In the genomic region with DNA sequence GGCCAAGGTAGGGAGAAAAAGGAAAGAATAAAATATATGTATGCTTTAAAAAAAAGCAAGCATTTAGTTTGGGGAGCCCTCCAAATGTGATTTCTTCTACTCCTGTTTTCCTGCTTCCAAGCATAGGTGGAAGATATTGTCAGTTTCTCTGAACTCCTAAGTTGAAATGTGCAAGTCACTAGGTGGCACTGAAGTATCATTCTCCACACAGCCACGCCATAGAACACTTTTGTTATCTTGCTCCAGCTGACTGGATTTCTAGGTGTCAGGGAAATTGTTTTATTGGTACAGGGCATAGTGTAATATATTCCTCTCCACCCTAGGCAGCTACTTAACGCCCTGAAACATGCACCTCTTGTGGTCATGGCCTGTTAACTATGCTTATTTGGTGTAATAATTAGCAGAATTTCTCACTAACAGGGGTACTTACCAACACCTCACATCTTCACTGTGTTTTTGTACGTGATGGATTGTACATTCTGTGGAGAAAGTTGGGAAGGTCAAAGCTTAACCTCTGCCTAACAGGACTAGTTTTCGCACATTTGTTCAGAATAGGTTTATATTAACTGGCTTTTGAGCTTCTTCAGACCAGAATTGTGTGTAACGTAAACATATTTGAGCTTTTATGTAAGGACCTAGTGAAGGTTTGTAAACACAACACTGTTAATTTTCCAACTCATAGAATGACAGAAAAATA, we compare ENCODE assay signal across 7 cellular contexts.
DNase-seq lines count a peak whose midpoint lies in the region; ATAC-seq, FAIRE-seq and TF ChIP-seq lines count a peak whose summit lies in the region.

No MANE protein-coding gene starts in this region.

- TF ChIP-seq CTCF in brain microvascular endothelial cell (IDR thresholded peaks at IDR 0.05; ENCODE audit: low read depth, low read length, missing control alignments) = peak; percentile 71
- TF ChIP-seq CTCF in keratinocyte (optimal IDR thresholded peaks at IDR 0.05 in 1 of 3, IDR thresholded peaks at IDR 0.05 in 1 of 3, conservative IDR thresholded peaks at IDR 0.05 in 1 of 3; ENCODE audit: extremely low read depth in 1 of 3, insufficient read depth in 2 of 3, low read length in 3 of 3) = peak; percentile 61 to 80 (median 69)
- peak; percentile 51 to 56 for TF ChIP-seq CTCF in tibial artery (IDR thresholded peaks at IDR 0.05)

- H3K27me3 Mint-ChIP-seq in activated T-helper 1 cell treated with anti-CD3 and anti-CD28 coated beads, Interleukin-12 subunit alpha, Interleukin-12 subunit beta, Interleukin-2, Interleukin-4 antibody, amounts not matched to agents 30 ng/mL and 10 ng/mL and 1 ng/mL, durations not matched to agents 14 hours and 24 hours and 36 hours (ENCODE audit: insufficient read depth) = no peaks in the 10 kb centered on the region

- DNase-seq in NCI-H345 (lab: John Stamatoyannopoulos, UW) = peak; percentile 62
- peak; percentile 73 for DNase-seq in brain microvascular endothelial cell
- no peak for DNase-seq in keratinocyte (ENCODE audit: low read depth, low spot score)
- DNase-seq in tibial artery = no peak
- no peak for DNase-seq in activated T-helper 1 cell treated with anti-CD3 and anti-CD28 coated beads, Interleukin-12 subunit alpha, Interleukin-12 subunit beta, Interleukin-2, Interleukin-4 antibody, amounts not matched to agents 30 ng/mL and 10 ng/mL and 1 ng/mL, durations not matched to agents 14 hours and 24 hours and 36 hours (ENCODE audit: low spot score)

- H2AFZ ChIP-seq in keratinocyte (ENCODE audit: control insufficient read depth, low read length) = no peak overlapping the region

- dilution Hi-C loops in keratinocyte (cut with MboI; ENCODE audit: extremely low pct_ligation_motif_present, low sequenced_read_pairs) = no loop called here

- H3K27ac ChIP-seq in brain microvascular endothelial cell (no peak overlapping the region), keratinocyte (ENCODE audit: control insufficient read depth, insufficient read depth, low read length) (no peak overlapping the region), tibial artery (peak overlapping the region in 1 of 2 donors; percentile 6)

- H3K9ac ChIP-seq in keratinocyte (ENCODE audit: control insufficient read depth, extremely low read depth, insufficient read depth, low read length) = no peak overlapping the region

- no peak overlapping the region for H3K4me3 Mint-ChIP-seq in activated T-helper 1 cell treated with anti-CD3 and anti-CD28 coated beads, Interleukin-12 subunit alpha, Interleukin-12 subunit beta, Interleukin-2, Interleukin-4 antibody, amounts not matched to agents 30 ng/mL and 10 ng/mL and 1 ng/mL, durations not matched to agents 14 hours and 24 hours and 36 hours

- H3K27me3 ChIP-seq in brain microvascular endothelial cell (replicated peaks) (no peaks in the 10 kb centered on the region), keratinocyte (ENCODE audit: control insufficient read depth, extremely low read depth, insufficient read depth, low read length) (no peaks in the 10 kb centered on the region), tibial artery (no peaks in the 10 kb centered on the region)

- H3K9me1 ChIP-seq in keratinocyte (ENCODE audit: control insufficient read depth, extremely low read depth, insufficient read depth, low read length) = no peaks in the 10 kb centered on the region

- H3K4me2 ChIP-seq in keratinocyte (ENCODE audit: control insufficient read depth, extremely low read depth, insufficient read depth, low read depth, low read length) = no peak overlapping the region

- H3K36me3 Mint-ChIP-seq in activated T-helper 1 cell treated with anti-CD3 and anti-CD28 coated beads, Interleukin-12 subunit alpha, Interleukin-12 subunit beta, Interleukin-2, Interleukin-4 antibody, amounts not matched to agents 30 ng/mL and 10 ng/mL and 1 ng/mL, durations not matched to agents 14 hours and 24 hours and 36 hours (ENCODE audit: low read depth) = no peaks in the 10 kb centered on the region

- FAIRE-seq in G401.6 (lab: Jason Lieb, UNC) (peak; percentile 85), keratinocyte (lab: Jason Lieb, UNC) (peak; percentile 84)

- in situ Hi-C loops in brain microvascular endothelial cell (cut with HindIII; ENCODE audit: low pct_ligation_motif_present, low sequenced_read_pairs) = no loop called here

- no peak overlapping the region for H3K27ac Mint-ChIP-seq in activated T-helper 1 cell treated with anti-CD3 and anti-CD28 coated beads, Interleukin-12 subunit alpha, Interleukin-12 subunit beta, Interleukin-2, Interleukin-4 antibody, amounts not matched to agents 30 ng/mL and 10 ng/mL and 1 ng/mL, durations not matched to agents 14 hours and 24 hours and 36 hours

- peaks cover 34% of the 10 kb centered on the region for H3K79me2 ChIP-seq in keratinocyte (ENCODE audit: control insufficient read depth, insufficient read depth, low read length)

- H3K4me1 Mint-ChIP-seq in activated T-helper 1 cell treated with anti-CD3 and anti-CD28 coated beads, Interleukin-12 subunit alpha, Interleukin-12 subunit beta, Interleukin-2, Interleukin-4 antibody, amounts not matched to agents 30 ng/mL and 10 ng/mL and 1 ng/mL, durations not matched to agents 14 hours and 24 hours and 36 hours (ENCODE audit: low read depth) = peaks cover 27% of the 10 kb centered on the region

- peaks cover 41% of the 10 kb centered on the region for H3K4me1 ChIP-seq in keratinocyte (ENCODE audit: control insufficient read depth, extremely low read depth, insufficient read depth, low read length)
- H3K4me1 ChIP-seq in tibial artery = peaks cover 0 to 95% (median 52%) of the 10 kb centered on the region in 4 donors

- H4K20me1 ChIP-seq in keratinocyte (ENCODE audit: control insufficient read depth, extremely low read depth, insufficient read depth, low read length) = no peaks in the 10 kb centered on the region

- H3K4me3 ChIP-seq in brain microvascular endothelial cell (ENCODE audit: low read depth, low read length) = no peak overlapping the region
- H3K4me3 ChIP-seq in keratinocyte (ENCODE audit: control insufficient read depth in 2 of 3, extremely low read depth in 1 of 3, insufficient read depth in 2 of 3, low read depth in 1 of 3, low read length in 3 of 3) = no peak overlapping the region
- no peak overlapping the region for H3K4me3 ChIP-seq in tibial artery

- intact Hi-C loops in tibial artery (cut with DNase I; ENCODE audit: low total_unique reads) = loop anchor here (10.0 kb wide), 1 partner anchor 112 kb away; no protein-coding TSS in a partner anchor
- intact Hi-C loops in activated T-helper 1 cell treated with anti-CD3 and anti-CD28 coated beads, Interleukin-12 subunit alpha, Interleukin-12 subunit beta, Interleukin-2, Interleukin-4 antibody, amounts not matched to agents 30 ng/mL and 10 ng/mL and 1 ng/mL, durations not matched to agents 14 hours and 24 hours and 36 hours (cut with micrococcal nuclease) = loop anchor here (2.0 to 5.0 kb wide), 3 partner anchors 120 to 1184 kb away; no protein-coding TSS in a partner anchor

- H3K9me3 ChIP-seq in keratinocyte (ENCODE audit: control insufficient read depth, low read depth, low read length) (no peaks in the 10 kb centered on the region), tibial artery (no peaks in the 10 kb centered on the region)

- no peaks in the 10 kb centered on the region for H3K36me3 ChIP-seq in brain microvascular endothelial cell (replicated peaks)
- H3K36me3 ChIP-seq in keratinocyte (ENCODE audit: control insufficient read depth in 2 of 2, extremely low read depth in 1 of 2, insufficient read depth in 2 of 2, low read length in 2 of 2) = no peaks in the 10 kb centered on the region
- no peaks in the 10 kb centered on the region for H3K36me3 ChIP-seq in tibial artery

- peak; percentile 66 for ATAC-seq in HG02981 (IDR thresholded peaks at IDR 0.05; ENCODE audit: unreplicated experiment)

- H3K9me3 Mint-ChIP-seq in activated T-helper 1 cell treated with anti-CD3 and anti-CD28 coated beads, Interleukin-12 subunit alpha, Interleukin-12 subunit beta, Interleukin-2, Interleukin-4 antibody, amounts not matched to agents 30 ng/mL and 10 ng/mL and 1 ng/mL, durations not matched to agents 14 hours and 24 hours and 36 hours = no peaks in the 10 kb centered on the region

Comparison
In these comparisons a context has a peak if more than half of its experiments do, and no peak if none do; other contexts are left out.
1. DNase-seq: peak in NCI-H345 (single experiment) and brain microvascular endothelial cell (single experiment); none in keratinocyte (single experiment), tibial artery (0 of 2) and activated T-helper 1 cell treated with anti-CD3 and anti-CD28 coated beads, Interleukin-12 subunit alpha, Interleukin-12 subunit beta, Interleukin-2, Interleukin-4 antibody, amounts not matched to agents 30 ng/mL and 10 ng/mL and 1 ng/mL, durations not matched to agents 14 hours and 24 hours and 36 hours (single experiment).
2. Peak in every context shown above with its lines, with median percentiles within 50 percentile points of each other: CTCF ChIP-seq.